9 cellular contexts compared by ENCODE assay signal in the genomic region with DNA sequence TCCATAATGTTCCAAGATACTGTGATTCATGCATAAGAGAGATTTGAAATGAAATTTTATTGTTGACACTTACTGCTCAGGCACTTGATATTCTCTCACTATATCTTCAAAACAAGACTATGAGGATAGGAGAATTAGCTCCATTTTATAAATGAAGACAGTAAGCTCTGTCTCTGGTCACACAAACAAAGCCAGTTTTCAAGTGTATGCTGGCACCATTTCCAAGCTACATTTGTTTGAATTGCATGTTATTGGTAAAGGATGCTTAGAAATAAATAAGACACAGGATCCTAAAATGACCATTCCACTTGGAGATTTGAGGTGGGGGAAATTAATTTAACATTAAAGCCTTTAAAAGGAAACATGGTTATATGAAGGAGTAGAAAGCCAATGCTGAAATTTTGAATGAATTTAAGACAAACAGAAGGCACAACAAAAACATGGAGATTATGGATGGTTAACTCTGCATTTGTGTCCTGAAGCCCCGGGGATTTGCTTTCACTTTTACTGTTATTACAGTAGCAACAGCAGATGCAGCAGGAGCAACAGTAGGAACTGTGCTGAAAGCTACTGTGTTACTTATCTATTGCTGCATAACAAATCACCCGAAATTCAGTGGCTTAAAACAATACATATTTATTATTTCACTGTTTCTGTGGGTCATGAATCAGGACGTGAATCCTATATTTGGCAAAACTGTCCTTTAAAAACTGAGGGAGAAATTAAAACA.
DNase-seq lines count a peak whose midpoint lies in the region; ATAC-seq and TF ChIP-seq lines count a peak whose summit lies in the region.
"Had no signal": no experiment of that assay in that cellular context is flagged by ENCODE, and none has a peak within 500 bp of the region (broad histone marks: within the 10 kb centered on the region; RNA-seq: fewer than 3 reads in every experiment).

No MANE protein-coding gene starts in this region.

- no peak overlapping the region for H3K4me2 ChIP-seq in KMS-11

- no peaks in the 10 kb centered on the region for H4K20me1 ChIP-seq in KMS-11 (ENCODE audit: insufficient read depth)

- H3K27me3 ChIP-seq in KMS-11 (ENCODE audit: insufficient read depth, low read depth) = no peaks in the 10 kb centered on the region
- H3K27me3 ChIP-seq: ascending aorta had no signal

- peaks cover 4% of the 10 kb centered on the region for H3K4me1 ChIP-seq in KMS-11 (ENCODE audit: low read depth, poor library complexity, severe bottlenecking)
- H3K4me1 ChIP-seq: ascending aorta had no signal

- no peaks in the 10 kb centered on the region for H3K79me2 ChIP-seq in KMS-11 (ENCODE audit: insufficient read depth, low read depth)

- H3K4me1 Mint-ChIP-seq in nephron = peaks cover under 1% of the 10 kb centered on the region

- H3K27me3 Mint-ChIP-seq in nephron (ENCODE audit: low read depth) = peaks cover 2% of the 10 kb centered on the region

- POLR2A ChIA-PET in GM10248 (lab: Yijun Ruan, JAX) = no interaction called here

- H3K27ac ChIP-seq in KMS-11 (no peak overlapping the region), coronary artery (no peak overlapping the region)
- H3K27ac ChIP-seq: ascending aorta had no signal

- H3K36me3 ChIP-seq in KMS-11 (ENCODE audit: insufficient read depth) = no peaks in the 10 kb centered on the region
- H3K36me3 ChIP-seq: ascending aorta had no signal

- CTCF ChIA-PET in GM10248 (lab: Yijun Ruan, JAX) = interaction anchor here (0.7 to 2.6 kb wide), 4 partner anchors 9 to 23 kb away, joined by 3 to 11 read pairs (median 5); no protein-coding TSS in a partner anchor

- TF ChIP-seq CTCF in KMS-11 (conservative IDR thresholded peaks at IDR 0.05; ENCODE audit: low read depth, low read length) (no peak), coronary artery (IDR thresholded peaks at IDR 0.05) (no peak), nephron (IDR thresholded peaks at IDR 0.05; ENCODE audit: unreplicated experiment in 3 of 3) (no peak), GM10248 (IDR thresholded peaks at IDR 0.05; ENCODE audit: control extremely low read depth, extremely low read depth, low read depth, missing control alignments) (no peak)

- no peaks in the 10 kb centered on the region for H3K36me3 Mint-ChIP-seq in nephron (ENCODE audit: low read depth)
- peaks cover 0 to 20% of the 10 kb centered on the region in 2 donors for H3K36me3 Mint-ChIP-seq in activated naive CD4-positive, alpha-beta T cell treated with anti-CD3 and anti-CD28 coated beads, Interleukin-2, amount 50 U/mL, for 72 hours

- ATAC-seq in HG02970 (IDR thresholded peaks at IDR 0.05; ENCODE audit: low FRiP score, unreplicated experiment) (no peak), HG02763 (IDR thresholded peaks at IDR 0.05; ENCODE audit: unreplicated experiment) (no peak)
- ATAC-seq in activated naive CD4-positive, alpha-beta T cell treated with anti-CD3 and anti-CD28 coated beads, Interleukin-2, amount 50 U/mL, for 72 hours = no peak

- H3K4me3 Mint-ChIP-seq in nephron = peak overlapping the region in 2 of 3 experiments; percentile 18 to 43

- H3K27ac Mint-ChIP-seq in nephron = no peak overlapping the region
- no peak overlapping the region for H3K27ac Mint-ChIP-seq in activated naive CD4-positive, alpha-beta T cell treated with anti-CD3 and anti-CD28 coated beads, Interleukin-2, amount 50 U/mL, for 72 hours

- H3K9me3 Mint-ChIP-seq in nephron = peaks cover 2% of the 10 kb centered on the region
- H3K9me3 Mint-ChIP-seq in activated naive CD4-positive, alpha-beta T cell treated with anti-CD3 and anti-CD28 coated beads, Interleukin-2, amount 50 U/mL, for 72 hours = peaks cover 4 to 15% of the 10 kb centered on the region in 2 donors

- DNase-seq in NCI-H2227 (lab: John Stamatoyannopoulos, UW; ENCODE audit: unreplicated experiment) = peak; percentile 39
- DNase-seq in coronary artery (ENCODE audit: low spot score) = no peak
- DNase-seq in activated naive CD4-positive, alpha-beta T cell treated with anti-CD3 and anti-CD28 coated beads, Interleukin-2, amount 50 U/mL, for 72 hours (ENCODE audit: low spot score in 2 of 2) = no peak
- no peak for DNase-seq in GM10248 (ENCODE audit: extremely low spot score)

- H2AFZ ChIP-seq in KMS-11 (ENCODE audit: low read depth) = peak overlapping the region; percentile 25; the same call in 1 of the 2 replicates

- no peak overlapping the region for H3K9ac ChIP-seq in KMS-11

- H3K4me3 ChIP-seq in KMS-11 (IDR thresholded peaks at IDR 0.05; ENCODE audit: insufficient read depth, low read depth, low read length) = no peak overlapping the region
- peak overlapping the region; percentile 23 for H3K4me3 ChIP-seq in coronary artery
- H3K4me3 ChIP-seq: ascending aorta had no signal
